20 cellular contexts compared by ENCODE assay signal in genomic region chr3:126305427-126305826, GRCh38. TPM values are rescaled to one million over a fixed set of nuclear protein-coding genes. Genes with fewer than 3 reads are reported as not detected.
"Had no signal": no experiment of that assay in that cellular context is flagged by ENCODE, and none has a peak within 500 bp of the region (broad histone marks: within the 10 kb centered on the region; RNA-seq: fewer than 3 reads in every experiment).

No MANE protein-coding gene starts in this region.

- H3K27ac ChIP-seq: adrenal gland, tibial artery had no signal

- H3K36me3 ChIP-seq: adrenal gland, tibial artery had no signal

- H3K27me3 ChIP-seq: adrenal gland, tibial artery had no signal

- H3K4me1 ChIP-seq: adrenal gland had no signal

- H3K4me3 ChIP-seq: adrenal gland, tibial artery had no signal

- ATAC-seq: activated T-cell treated with anti-CD3 and anti-CD28 coated beads, Interleukin-2, amount 50 U/mL, for 4 hours; left ventricle myocardium superior; natural killer cell treated with Interleukin-12 subunit alpha and Interleukin-12 subunit beta and Interleukin-15 and Interleukin-18, amount 100 ng/mL, for 72 hours; T-helper 17 cell; WTC11 had no signal

- FAIRE-seq: kidney, urothelium cell line had no signal

- DNase-seq: activated CD4-positive, alpha-beta memory T cell treated with anti-CD3 and anti-CD28 coated beads, Interleukin-2, amount 10 ng/mL, durations not matched to agents 7 days and 5 days; activated CD4-positive, alpha-beta T cell treated with anti-CD3 and anti-CD28 coated beads for 4 hours; activated effector memory CD4-positive, alpha-beta T cell treated with Interleukin-2 at 50 U/mL for 16 hours; activated T-cell treated with anti-CD3 and anti-CD28 coated beads, Interleukin-2, amount 50 U/mL, for 4 hours; adrenal gland; central memory CD4-positive, alpha-beta T cell; cortex of kidney; effector CD8-positive, alpha-beta T cell; kidney; left ventricle myocardium superior; mesenchymal stem cell; posterior cingulate gyrus; stimulated activated CD4-positive, alpha-beta T cell treated with anti-CD3 and anti-CD28 coated beads, Interleukin-15, amount 100 ng/mL, for 24 hours; stimulated activated CD4-positive, alpha-beta T cell treated with anti-CD3 and anti-CD28 coated beads, Interleukin-4, amount 100 ng/mL, for 1 hour; stimulated activated naive CD4-positive, alpha-beta T cell; T-helper 17 cell; tibial artery had no signal

RNA-seq across cellular contexts. Expression of gene KLF15, which starts 51.8 kb away (rescaled TPM):
- total RNA-seq: activated CD4-positive, alpha-beta memory T cell treated with anti-CD3 and anti-CD28 coated beads, Interleukin-2, amount 10 ng/mL, durations not matched to agents 7 days and 5 days had no signal
